8 cellular contexts compared by ENCODE assay signal in the genomic region with DNA sequence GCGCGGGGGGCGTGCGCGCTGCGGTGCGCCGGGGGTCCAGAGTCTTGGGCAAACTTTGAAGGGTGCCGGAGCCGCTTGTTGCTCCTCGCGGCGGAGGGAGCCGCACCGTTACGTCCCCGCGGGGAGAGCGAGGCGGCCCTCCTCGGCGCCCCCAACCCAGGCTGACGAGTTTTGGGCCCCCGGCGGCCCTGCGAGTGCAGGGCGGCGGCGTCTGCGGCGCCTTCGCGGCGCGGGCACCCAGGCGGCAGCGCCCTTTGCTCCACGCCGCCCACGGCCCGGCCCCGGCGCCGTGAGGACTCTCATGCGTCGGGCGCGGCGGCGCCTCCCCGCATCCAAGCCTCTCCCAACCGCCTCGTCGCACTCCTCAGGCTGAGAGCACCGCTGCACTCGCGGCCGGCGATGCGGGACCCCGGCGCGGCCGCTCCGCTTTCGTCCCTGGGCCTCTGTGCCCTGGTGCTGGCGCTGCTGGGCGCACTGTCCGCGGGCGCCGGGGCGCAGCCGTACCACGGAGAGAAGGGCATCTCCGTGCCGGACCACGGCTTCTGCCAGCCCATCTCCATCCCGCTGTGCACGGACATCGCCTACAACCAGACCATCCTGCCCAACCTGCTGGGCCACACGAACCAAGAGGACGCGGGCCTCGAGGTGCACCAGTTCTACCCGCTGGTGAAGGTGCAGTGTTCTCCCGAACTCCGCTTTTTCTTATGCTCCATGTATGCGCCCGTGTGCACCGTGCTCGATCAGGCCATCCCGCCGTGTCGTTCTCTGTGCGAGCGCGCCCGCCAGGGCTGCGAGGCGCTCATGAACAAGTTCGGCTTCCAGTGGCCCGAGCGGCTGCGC. TPM values are rescaled to one million over a fixed set of nuclear protein-coding genes. Genes with fewer than 3 reads are reported as not detected.
A peak's percentile ranks its signal among the peaks of the same experiment; 100 is the strongest.
DNase-seq lines count a peak whose midpoint lies in the region; ATAC-seq, FAIRE-seq and TF ChIP-seq lines count a peak whose summit lies in the region.

No MANE protein-coding gene starts in this region.

- FAIRE-seq in H54 (lab: Jason Lieb, UNC), result no peak

- intact Hi-C loops in ovary (cut with DNase I), result loop anchor here (5.0 to 10.0 kb wide), 6 partner anchors 138 to 237 kb away; no protein-coding TSS in a partner anchor

- peaks cover 17% of the 10 kb centered on the region for H3K4me1 ChIP-seq in ES-I3 (ENCODE audit: insufficient read depth, low read length)
- H3K4me1 ChIP-seq in foreskin keratinocyte, result peaks cover 7% of the 10 kb centered on the region
- H3K4me1 ChIP-seq in ovary (ENCODE audit: insufficient read depth), result peaks cover 15% of the 10 kb centered on the region

- TF ChIP-seq CTCF in NB4 (IDR thresholded peaks at IDR 0.05; ENCODE audit: low read depth, low read length) (no peak), foreskin keratinocyte (conservative IDR thresholded peaks at IDR 0.05) (no peak), ovary (IDR thresholded peaks at IDR 0.05) (no peak)

- no peak for TF ChIP-seq POLR2A in H54 (IDR thresholded peaks at IDR 0.05; ENCODE audit: low read depth, low read length)
- no peak for TF ChIP-seq POLR2A in NB4 (IDR thresholded peaks at IDR 0.05; ENCODE audit: extremely low read depth, insufficient read length)
- TF ChIP-seq POLR2A in ovary (IDR thresholded peaks at IDR 0.05), result no peak

- TF ChIP-seq EP300 in ovary (IDR thresholded peaks at IDR 0.05), result no peak

- peak; percentile 14 for ATAC-seq in foreskin keratinocyte

- peaks cover 28% of the 10 kb centered on the region for H3K27me3 ChIP-seq in foreskin keratinocyte
- H3K27me3 ChIP-seq in ovary, result no peaks in the 10 kb centered on the region

- H3K9ac ChIP-seq in ES-I3 (ENCODE audit: low read depth, low read length), result peak overlapping the region; percentile 70

- H3K27ac ChIP-seq in foreskin keratinocyte (no peak overlapping the region), ovary (peak overlapping the region; percentile 75 to 95)

- H3K9me3 ChIP-seq in ES-I3 (ENCODE audit: control insufficient read depth, insufficient read depth, low read length) (no peaks in the 10 kb centered on the region), ovary (no peaks in the 10 kb centered on the region)

- WGBS in ovary, 3 donors, result 0% methylated on average over 51 to 105 of the region's 105 CpGs

- DNase-seq in H54 (ENCODE audit: insufficient read length, low spot score), result peak; percentile 22
- peak; percentile 53 for DNase-seq in NB4 (ENCODE audit: low read depth)
- DNase-seq in activated T-helper 1 cell treated with Interleukin-2 at 50 U/mL for 16 hours (ENCODE audit: low read depth), result peak; percentile 9
- DNase-seq in foreskin keratinocyte, result peak; percentile 22 to 54
- DNase-seq in ovary, result peak; percentile 33 to 60 (median 44)
- DNase-seq in GM19238 (ENCODE audit: insufficient read length, low spot score), result no peak
- DNase-seq in DMS114 treated with DMSO at 0.1 percent for 48 hours (lab: John Stamatoyannopoulos, UW; ENCODE audit: unreplicated experiment), result no peak

- H3K4me3 ChIP-seq in NB4 (ENCODE audit: low read depth, low read length), result peak overlapping the region; percentile 52
- peak overlapping the region; percentile 77 for H3K4me3 ChIP-seq in ovary

- H3K36me3 ChIP-seq in ES-I3 (ENCODE audit: insufficient read depth, low read length) (peaks cover 5% of the 10 kb centered on the region; the same call in 1 of the 2 replicates), ovary (no peaks in the 10 kb centered on the region)

RNA-seq across cellular contexts. Expression of a gene that starts 0.8 kb away (rescaled TPM):
- total RNA-seq in foreskin keratinocyte, result 2.5 TPM in 2 replicates
- polyA plus RNA-seq in foreskin keratinocyte, result 1.2 and 1.3 TPM in 2 replicates
- total RNA-seq in ovary, result 10 to 100 TPM; 18.4 to 56.3 (median 35.9) TPM
- 10 to 100 TPM; 26.8 to 34.8 TPM for polyA plus RNA-seq in ovary

RNA-seq across cellular contexts. Expression of a gene that starts 38.6 kb away (rescaled TPM):
- total RNA-seq in foreskin keratinocyte (not detected in 2 replicates), ovary (1 to 10 TPM in 1 of 7 donors, under 1 TPM in 4, not detected in 2; 0.24 to 5.2 (median 0.60) TPM)
- polyA plus RNA-seq in foreskin keratinocyte (not detected in 2 replicates), ovary (under 1 TPM; 0.05 to 0.10 TPM)

Comparison
In these comparisons a context has a peak if more than half of its experiments do, and no peak if none do; other contexts are left out.
1. DNase-seq: peak in H54 (single experiment), NB4 (single experiment), activated T-helper 1 cell treated with Interleukin-2 at 50 U/mL for 16 hours (single experiment), foreskin keratinocyte (2 of 2) and ovary (5 of 5); none in GM19238 (single experiment) and DMS114 treated with DMSO at 0.1 percent for 48 hours (single experiment).